Comparison of ENCODE assay signal across 17 cellular contexts in genomic region chr22:31790240-31790639, GRCh38. TPM values are rescaled to one million over a fixed set of nuclear protein-coding genes. Genes with fewer than 3 reads are reported as not detected.
DNase-seq lines count a peak whose midpoint lies in the region; ATAC-seq and TF ChIP-seq lines count a peak whose summit lies in the region.
"Had no signal": no experiment of that assay in that cellular context is flagged by ENCODE, and none has a peak within 500 bp of the region (broad histone marks: within the 10 kb centered on the region; RNA-seq: fewer than 3 reads in every experiment).

No MANE protein-coding gene starts in this region.

- H3K18ac ChIP-seq in IMR-90 (ENCODE audit: low read depth, low read length), result no peak overlapping the region

- H3K27ac ChIP-seq in A673 (ENCODE audit: low read depth, low read length, poor library complexity, severe bottlenecking) (no peak overlapping the region), IMR-90 (ENCODE audit: insufficient read depth, low read length) (no peak overlapping the region)
- H3K27ac ChIP-seq: upper lobe of left lung had no signal

- H3K9me3 ChIP-seq in A673 (ENCODE audit: low read depth, low read length, poor library complexity, severe bottlenecking) (no peaks in the 10 kb centered on the region), IMR-90 (ENCODE audit: control insufficient read depth, insufficient read depth, low read length) (no peaks in the 10 kb centered on the region)
- H3K9me3 ChIP-seq: upper lobe of left lung had no signal

- H2BK15ac ChIP-seq in IMR-90 (ENCODE audit: low read depth, low read length), result no peak overlapping the region

- H3K36me3 Mint-ChIP-seq in activated B cell treated with CpG ODN at 0.5 μM for 24 hours (ENCODE audit: low read depth) (peaks cover 20% of the 10 kb centered on the region), mesothelial cell of epicardium (peaks cover 15% of the 10 kb centered on the region), endothelial cell (ENCODE audit: low read depth, unreplicated experiment) (peaks cover 3% of the 10 kb centered on the region)

- H3K79me1 ChIP-seq in IMR-90 (ENCODE audit: low read depth in 1 of 2, low read length in 2 of 2), result no peaks in the 10 kb centered on the region

- no peaks in the 10 kb centered on the region for H3K27me3 ChIP-seq in A673 (replicated peaks; ENCODE audit: insufficient read depth, low read depth, low read length, poor library complexity)
- no peaks in the 10 kb centered on the region for H3K27me3 ChIP-seq in IMR-90 (ENCODE audit: control insufficient read depth, insufficient read depth, low read length)
- H3K27me3 ChIP-seq: upper lobe of left lung had no signal

- TF ChIP-seq CTCF in A673 (conservative IDR thresholded peaks at IDR 0.05; ENCODE audit: low read depth, low read length) (no peak), IMR-90 (conservative IDR thresholded peaks at IDR 0.05; ENCODE audit: low read depth, low read length) (no peak), activated B cell treated with CpG ODN at 0.5 μM for 24 hours (IDR thresholded peaks at IDR 0.05) (no peak), mesothelial cell of epicardium (IDR thresholded peaks at IDR 0.05; ENCODE audit: unreplicated experiment) (no peak), endothelial cell (IDR thresholded peaks at IDR 0.05; ENCODE audit: unreplicated experiment) (no peak)

- CTCF ChIA-PET in A673 (lab: Charles Lee) (no interaction called here), IMR-90 (lab: Yijun Ruan, JAX) (no interaction called here), activated B cell treated with CpG ODN at 0.5 μM for 24 hours (lab: Charles Lee) (no interaction called here)

- no peak overlapping the region for H2BK5ac ChIP-seq in IMR-90 (ENCODE audit: low read depth, low read length, poor library complexity, severe bottlenecking)

- BruUV-seq in A673 (replicated peaks; lab: Mats Ljungman, UMichigan), result no TSS peak
- BruUV-seq in IMR-90 (replicated peaks; lab: Mats Ljungman, UMichigan), result no TSS peak

- intact Hi-C loops in A673 (cut with micrococcal nuclease; ENCODE audit: unreplicated experiment), result no loop called here
- intact Hi-C loops in IMR-90 (cut with micrococcal nuclease), result no loop called here
- intact Hi-C loops in activated B cell treated with CpG ODN at 0.5 μM for 24 hours (cut with micrococcal nuclease), result loop anchor here (2.0 to 10.0 kb wide), 3 partner anchors 35 to 155 kb away; partner anchors contain the start of genes DEPDC5 and YWHAH

- POLR2A ChIA-PET in A673 (lab: Charles Lee; ENCODE audit: low non-redundant PET), result no interaction called here
- POLR2A ChIA-PET in IMR-90 (lab: Charles Lee; ENCODE audit: unreplicated experiment), result no interaction called here
- POLR2A ChIA-PET in activated B cell treated with CpG ODN at 0.5 μM for 24 hours (lab: Charles Lee), result interaction anchor here (0.6 to 1.3 kb wide), 2 partner anchors 16 to 37 kb away, joined by 6 to 16 read pairs; partner anchors contain the start of gene DEPDC5

- H3K4ac ChIP-seq in IMR-90 (ENCODE audit: low read depth, low read length), result 0 out of 2 replicates have a peak overlapping the region, but pooled peaks have one; percentile 27

- H4K20me1 ChIP-seq in IMR-90 (ENCODE audit: insufficient read depth, low read length), result no peaks in the 10 kb centered on the region

- H3K4me3 Mint-ChIP-seq in activated B cell treated with CpG ODN at 0.5 μM for 24 hours (peak overlapping the region; percentile 25), mesothelial cell of epicardium (no peak overlapping the region), endothelial cell (ENCODE audit: unreplicated experiment) (no peak overlapping the region)
- H3K4me3 Mint-ChIP-seq: activated CD8-positive, alpha-beta T cell treated with anti-CD3 and anti-CD28 coated beads, Interleukin-2, amount 10 ng/mL, durations not matched to agents 7 days and 5 days; T-helper 1 cell treated with Interleukin-12 subunit alpha and Interleukin-12 subunit beta and Interleukin-4 antibody, amounts not matched to agents 30 μg/mL and 1 μg/mL, for 36 hours had no signal

- H3K4me2 ChIP-seq in IMR-90 (ENCODE audit: low read depth, low read length), result no peak overlapping the region

- H3K14ac ChIP-seq in IMR-90 (replicated peaks; ENCODE audit: low read depth, low read length), result no peak overlapping the region; the same call in 1 of the 2 replicates

- dilution Hi-C loops in IMR-90 (cut with HindIII; ENCODE audit: low sequenced_read_pairs, unreplicated experiment), result no loop called here

- H3K27ac Mint-ChIP-seq in activated B cell treated with CpG ODN at 0.5 μM for 24 hours (peak overlapping the region; percentile 82), mesothelial cell of epicardium (no peak overlapping the region), endothelial cell (ENCODE audit: unreplicated experiment) (no peak overlapping the region)
- H3K27ac Mint-ChIP-seq: activated CD8-positive, alpha-beta T cell treated with anti-CD3 and anti-CD28 coated beads, Interleukin-2, amount 10 ng/mL, durations not matched to agents 7 days and 5 days; progenitor cell of endocrine pancreas; T-helper 1 cell treated with Interleukin-12 subunit alpha and Interleukin-12 subunit beta and Interleukin-4 antibody, amounts not matched to agents 30 μg/mL and 1 μg/mL, for 36 hours had no signal

- no peaks in the 10 kb centered on the region for H3K9me3 Mint-ChIP-seq in activated B cell treated with CpG ODN at 0.5 μM for 24 hours
- no peaks in the 10 kb centered on the region for H3K9me3 Mint-ChIP-seq in mesothelial cell of epicardium
- no peaks in the 10 kb centered on the region for H3K9me3 Mint-ChIP-seq in endothelial cell (ENCODE audit: unreplicated experiment)
- H3K9me3 Mint-ChIP-seq: T-helper 1 cell treated with Interleukin-12 subunit alpha and Interleukin-12 subunit beta and Interleukin-4 antibody, amounts not matched to agents 30 μg/mL and 1 μg/mL, for 36 hours had no signal

- ATAC-seq in GM18502 (IDR thresholded peaks at IDR 0.05; ENCODE audit: poor library complexity, unreplicated experiment) (peak; percentile 54), IMR-90 (ENCODE audit: low read depth) (no peak), activated B cell treated with CpG ODN at 0.5 μM for 24 hours (ENCODE audit: low read depth) (peak; percentile 82)
- ATAC-seq: activated CD8-positive, alpha-beta T cell treated with anti-CD3 and anti-CD28 coated beads, Interleukin-2, amount 10 ng/mL, durations not matched to agents 7 days and 5 days; PC-3 had no signal

- H3K4me1 Mint-ChIP-seq in activated B cell treated with CpG ODN at 0.5 μM for 24 hours (peaks cover 36% of the 10 kb centered on the region), mesothelial cell of epicardium (no peaks in the 10 kb centered on the region), endothelial cell (ENCODE audit: unreplicated experiment) (no peaks in the 10 kb centered on the region)

- WGBS in IMR-90 (ENCODE audit: extremely low coverage in 2 of 2, insufficient read length in 1 of 2), 2 experiments, result no CpG with 5 or more reads among the region's 2 CpGs

- no peak for TF ChIP-seq POLR2A in IMR-90 (IDR thresholded peaks at IDR 0.05; ENCODE audit: low read depth, low read length)

- H3K9me1 ChIP-seq in IMR-90 (ENCODE audit: insufficient read depth, low read length), result peaks cover 10% of the 10 kb centered on the region

- H3K4me1 ChIP-seq in A673 (ENCODE audit: insufficient read depth, low read length, poor library complexity, severe bottlenecking), result no peaks in the 10 kb centered on the region
- H3K4me1 ChIP-seq in IMR-90 (ENCODE audit: control insufficient read depth, insufficient read depth, low read length), result no peaks in the 10 kb centered on the region
- H3K4me1 ChIP-seq: upper lobe of left lung had no signal

- no peak overlapping the region for H4K5ac ChIP-seq in IMR-90 (ENCODE audit: low read depth, low read length)

- H4K91ac ChIP-seq in IMR-90 (ENCODE audit: insufficient read depth, low read depth, low read length), result no peak overlapping the region

- H3K4me3 ChIP-seq in A673 (ENCODE audit: low read depth, low read length, poor library complexity, severe bottlenecking) (no peak overlapping the region), IMR-90 (ENCODE audit: insufficient read depth, low read depth, low read length) (no peak overlapping the region)
- H3K4me3 ChIP-seq: upper lobe of left lung had no signal

- H2AFZ ChIP-seq in IMR-90 (replicated peaks; ENCODE audit: low read length, poor library complexity), result no peak overlapping the region

- H3K36me3 ChIP-seq in A673 (ENCODE audit: insufficient read depth, low read length, poor library complexity, severe bottlenecking) (peaks cover 6% of the 10 kb centered on the region), IMR-90 (ENCODE audit: control insufficient read depth, insufficient read depth, low read length) (peaks cover 8% of the 10 kb centered on the region)

- no peak for TF ChIP-seq RAD21 in IMR-90 (IDR thresholded peaks at IDR 0.05; ENCODE audit: low read length)

- DNase-seq in A673 (ENCODE audit: low spot score), result peak; percentile 2
- no peak for DNase-seq in IMR-90
- DNase-seq in activated B cell treated with CpG ODN at 0.5 μM for 24 hours, result no peak
- DNase-seq in mesothelial cell of epicardium (ENCODE audit: low spot score in 2 of 2, unreplicated experiment in 2 of 2), result no peak
- DNase-seq in NCI-H82 (lab: John Stamatoyannopoulos, UW), result no peak
- DNase-seq in endothelial cell (ENCODE audit: low spot score), result no peak
- no peak for DNase-seq in NCI-H1105 treated with DMSO at 0.1 percent for 48 hours (lab: John Stamatoyannopoulos, UW)
- DNase-seq: ACHN; activated CD8-positive, alpha-beta T cell treated with anti-CD3 and anti-CD28 coated beads, Interleukin-2, amount 10 ng/mL, durations not matched to agents 7 days and 5 days; activated effector memory CD4-positive, alpha-beta T cell treated with Interleukin-2 at 50 U/mL for 16 hours; DMS 273 treated with DMSO at 0.1 percent for 48 hours; KG1; PC-3; upper lobe of left lung had no signal

- peak overlapping the region; percentile 24 for H2AK9ac ChIP-seq in IMR-90 (replicated peaks; ENCODE audit: low read depth, low read length, poor library complexity)

- no peak overlapping the region for H3K56ac ChIP-seq in IMR-90 (ENCODE audit: extremely low read depth, insufficient read depth, low read length)

- H3K27me3 Mint-ChIP-seq in activated B cell treated with CpG ODN at 0.5 μM for 24 hours, result no peaks in the 10 kb centered on the region
- no peaks in the 10 kb centered on the region for H3K27me3 Mint-ChIP-seq in mesothelial cell of epicardium (ENCODE audit: low read depth)
- H3K27me3 Mint-ChIP-seq in endothelial cell (ENCODE audit: unreplicated experiment), result no peaks in the 10 kb centered on the region
- H3K27me3 Mint-ChIP-seq: progenitor cell of endocrine pancreas had no signal

- no peak overlapping the region for H3K9ac ChIP-seq in IMR-90 (ENCODE audit: low read depth, low read length)

- H3K23ac ChIP-seq in IMR-90 (ENCODE audit: low read depth, low read length), result no peak overlapping the region

- in situ Hi-C loops in IMR-90 (cut with MboI; ENCODE audit: low sequenced_read_pairs), result no loop called here

- 0 out of 2 replicates have a peak overlapping the region, but pooled peaks have one; percentile 24 for H2BK20ac ChIP-seq in IMR-90 (ENCODE audit: low read depth, low read length)

- H4K8ac ChIP-seq in IMR-90 (ENCODE audit: low read depth in 2 of 2, low read length in 2 of 2), result no peak overlapping the region

- H2BK120ac ChIP-seq in IMR-90 (ENCODE audit: low read depth, low read length), result no peak overlapping the region

- no peak overlapping the region for H2AK5ac ChIP-seq in IMR-90 (ENCODE audit: low read depth, low read length)

RNA-seq across cellular contexts. Expression of gene DEPDC5, which starts 36.4 kb away (rescaled TPM):
- 39.3 and 41.1 TPM in 2 replicates for total RNA-seq in A673 (2021)
- 12.9 and 14.2 TPM in 2 replicates for total RNA-seq in IMR-90 (2012; rRNA removed)
- polyA plus RNA-seq in IMR-90 (2012; rRNA removed), result 6.6 and 6.9 TPM in 2 replicates
- polyA plus RNA-seq in IMR-90 (2012; cell fraction: cytosol; rRNA removed), result 4.1 and 5.8 TPM in 2 replicates
- polyA plus RNA-seq in IMR-90 (2012; cell fraction: nucleus; rRNA removed; ENCODE audit: low replicate concordance), result 22.2 and 22.3 TPM in 2 replicates
- total RNA-seq in activated B cell treated with CpG ODN at 0.5 μM for 24 hours, result 68.4 and 79.1 TPM in 2 replicates
- 31.0 to 39.5 TPM (median 38.3 TPM) in 3 replicates for total RNA-seq in mesothelial cell of epicardium
- 32.6 TPM for total RNA-seq in endothelial cell (ENCODE audit: unreplicated experiment)

RNA-seq across cellular contexts. Expression of gene PRR14L, which starts 40.3 kb away (rescaled TPM):
- 61.0 and 65.4 TPM in 2 replicates for total RNA-seq in A673 (2021)
- total RNA-seq in IMR-90 (2012; rRNA removed), result 19.7 and 20.6 TPM in 2 replicates
- polyA plus RNA-seq in IMR-90 (2012; rRNA removed), result 9.0 and 9.8 TPM in 2 replicates
- polyA plus RNA-seq in IMR-90 (2012; cell fraction: cytosol; rRNA removed), result 3.6 and 4.2 TPM in 2 replicates
- polyA plus RNA-seq in IMR-90 (2012; cell fraction: nucleus; rRNA removed; ENCODE audit: low replicate concordance), result 8.0 and 15.2 TPM in 2 replicates
- total RNA-seq in activated B cell treated with CpG ODN at 0.5 μM for 24 hours, result 49.7 and 59.5 TPM in 2 replicates
- total RNA-seq in mesothelial cell of epicardium, result 58.9 to 62.0 TPM (median 61.7 TPM) in 3 replicates
- total RNA-seq in endothelial cell (ENCODE audit: unreplicated experiment), result 76.9 TPM
